In genomic region chr5:173969167-173970049, GRCh38 we compare ENCODE assay signal across 11 cellular contexts. TPM values are rescaled to one million over a fixed set of nuclear protein-coding genes. Genes with fewer than 3 reads are reported as not detected.
A peak's percentile ranks its signal among the peaks of the same experiment; 100 is the strongest.
DNase-seq lines count a peak whose midpoint lies in the region; ATAC-seq lines count a peak whose summit lies in the region.
"Had no signal": no experiment of that assay in that cellular context is flagged by ENCODE, and none has a peak within 500 bp of the region (broad histone marks: within the 10 kb centered on the region; RNA-seq: fewer than 3 reads in every experiment).

No MANE protein-coding gene starts in this region.

- H3K4me3 Mint-ChIP-seq in activated T-helper 17 cell treated with anti-CD3 and anti-CD28 coated beads, Interleukin-2, amount 50 U/mL, for 72 hours, result no peak overlapping the region
- H3K4me3 Mint-ChIP-seq: stimulated activated effector memory CD8-positive, alpha-beta T cell treated with anti-CD3 and anti-CD28 coated beads, Interleukin-12 subunit alpha, Interleukin-12 subunit beta, amount 100 ng/mL, for 72 hours had no signal

- ATAC-seq in GM19395 (IDR thresholded peaks at IDR 0.05; ENCODE audit: unreplicated experiment) (no peak), GM21390 (IDR thresholded peaks at IDR 0.05; ENCODE audit: unreplicated experiment) (no peak)
- no peak for ATAC-seq in activated T-helper 17 cell treated with anti-CD3 and anti-CD28 coated beads, Interleukin-2, amount 50 U/mL, for 72 hours (replicated peaks)
- ATAC-seq: stimulated activated effector memory CD8-positive, alpha-beta T cell treated with anti-CD3 and anti-CD28 coated beads, Interleukin-12 subunit alpha, Interleukin-12 subunit beta, amount 100 ng/mL, for 72 hours had no signal

- H3K4me1 Mint-ChIP-seq in activated T-helper 17 cell treated with anti-CD3 and anti-CD28 coated beads, Interleukin-2, amount 50 U/mL, for 72 hours, result peaks cover 3% of the 10 kb centered on the region

- no peaks in the 10 kb centered on the region for H3K9me3 Mint-ChIP-seq in activated T-helper 17 cell treated with anti-CD3 and anti-CD28 coated beads, Interleukin-2, amount 50 U/mL, for 72 hours
- H3K9me3 Mint-ChIP-seq: stimulated activated effector memory CD8-positive, alpha-beta T cell treated with anti-CD3 and anti-CD28 coated beads, Interleukin-12 subunit alpha, Interleukin-12 subunit beta, amount 100 ng/mL, for 72 hours had no signal

- peaks cover 8% of the 10 kb centered on the region for H3K27me3 Mint-ChIP-seq in activated T-helper 17 cell treated with anti-CD3 and anti-CD28 coated beads, Interleukin-2, amount 50 U/mL, for 72 hours

- peaks cover 28% of the 10 kb centered on the region for H3K4me1 ChIP-seq in mesodermal cell (ENCODE audit: control insufficient read depth, insufficient read depth, low read length, poor library complexity, severe bottlenecking)

- H3K36me3 Mint-ChIP-seq in activated T-helper 17 cell treated with anti-CD3 and anti-CD28 coated beads, Interleukin-2, amount 50 U/mL, for 72 hours (ENCODE audit: low read depth), result no peaks in the 10 kb centered on the region
- H3K36me3 Mint-ChIP-seq: stimulated activated effector memory CD8-positive, alpha-beta T cell treated with anti-CD3 and anti-CD28 coated beads, Interleukin-12 subunit alpha, Interleukin-12 subunit beta, amount 100 ng/mL, for 72 hours had no signal

- peak overlapping the region; percentile 96 for H3K27ac ChIP-seq in mesodermal cell (ENCODE audit: low read depth, low read length, severe bottlenecking)

- peak; percentile 41 for DNase-seq in Daoy (ENCODE audit: low read depth)
- DNase-seq in NCI-H2029 treated with DMSO at 0.1 percent for 48 hours (lab: John Stamatoyannopoulos, UW), result peak; percentile 6
- DNase-seq in dedifferentiated amniotic fluid mesenchymal stem cell (ENCODE audit: extremely low spot score), result peak; percentile 67
- no peak for DNase-seq in HPDE6-E6E7 (ENCODE audit: extremely low spot score)
- DNase-seq: GDM1, SHP77 treated with DMSO at 0.1 percent for 48 hours had no signal

- H3K4me3 ChIP-seq in mesodermal cell (ENCODE audit: extremely low read depth, insufficient read depth, low read length, poor library complexity, severe bottlenecking), result no peak overlapping the region

- H3K36me3 ChIP-seq in mesodermal cell (ENCODE audit: control insufficient read depth, insufficient read depth, low read length), result no peaks in the 10 kb centered on the region

- H3K27ac Mint-ChIP-seq in activated T-helper 17 cell treated with anti-CD3 and anti-CD28 coated beads, Interleukin-2, amount 50 U/mL, for 72 hours, result no peak overlapping the region
- H3K27ac Mint-ChIP-seq: stimulated activated effector memory CD8-positive, alpha-beta T cell treated with anti-CD3 and anti-CD28 coated beads, Interleukin-12 subunit alpha, Interleukin-12 subunit beta, amount 100 ng/mL, for 72 hours had no signal

- 82 to 83% methylated on average over 11 to 12 of the region's 12 CpGs for WGBS in mesodermal cell (ENCODE audit: insufficient coverage in 2 of 2), 2 experiments

- no peaks in the 10 kb centered on the region for H3K9me3 ChIP-seq in mesodermal cell (ENCODE audit: control insufficient read depth, low read length)

RNA-seq across cellular contexts. Expression of gene C5orf47, which starts 19.6 kb away (rescaled TPM):
- total RNA-seq in Daoy (2014; rRNA removed; shearing (Covaris generic)), result not detected in 2 replicates
- not detected for polyA plus RNA-seq in mesodermal cell (2013, experiment 1 of 2)
- not detected for polyA plus RNA-seq in mesodermal cell (2013, experiment 2 of 2)
- total RNA-seq in activated T-helper 17 cell treated with anti-CD3 and anti-CD28 coated beads, Interleukin-2, amount 50 U/mL, for 72 hours, result not detected
